In the genomic region with DNA sequence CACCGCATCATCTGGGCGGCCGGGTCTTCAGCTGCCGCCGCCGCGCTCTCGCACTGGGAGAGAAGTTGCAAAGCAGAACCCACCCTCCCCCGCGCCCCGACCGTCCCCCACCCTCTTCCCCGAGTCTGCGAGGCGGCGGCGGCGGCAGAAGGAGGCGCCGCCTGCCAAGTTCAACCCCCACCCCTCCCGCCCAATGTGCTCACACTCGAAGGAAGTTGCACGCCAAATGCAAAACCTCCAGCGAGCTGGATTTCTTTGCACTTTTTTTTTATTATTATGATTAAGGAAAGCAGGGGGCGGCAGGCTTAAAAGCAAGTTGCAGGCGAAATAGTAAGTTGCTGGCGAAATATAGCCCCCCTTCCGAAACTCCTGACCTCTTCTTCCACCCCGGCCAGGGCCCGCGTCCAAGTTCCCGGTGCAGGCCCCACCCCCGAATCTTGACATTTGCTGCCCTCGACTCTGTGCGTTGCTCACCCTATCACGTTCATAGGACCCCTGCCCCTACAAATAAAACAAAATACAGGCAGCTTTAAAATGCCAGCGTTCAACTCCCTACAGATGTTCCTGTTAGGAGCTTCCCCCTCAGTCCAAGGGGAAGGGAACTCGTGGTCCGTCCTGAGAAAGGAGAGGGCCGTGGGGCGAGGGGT, we compare ENCODE assay signal across 9 cellular contexts. TPM values are rescaled to one million over a fixed set of nuclear protein-coding genes. Genes with fewer than 3 reads are reported as not detected.
DNase-seq lines count a peak whose midpoint lies in the region; ATAC-seq, FAIRE-seq and TF ChIP-seq lines count a peak whose summit lies in the region.
"Had no signal": no experiment of that assay in that cellular context is flagged by ENCODE, and none has a peak within 500 bp of the region (broad histone marks: within the 10 kb centered on the region; RNA-seq: fewer than 3 reads in every experiment).

No MANE protein-coding gene starts in this region.

- H3K27ac ChIP-seq in CD4-positive, alpha-beta T cell (ENCODE audit: low read depth, low read length): peak overlapping the region; percentile 98

- no peak for TF ChIP-seq CTCF in CD4-positive, alpha-beta T cell (IDR thresholded peaks at IDR 0.05)
- TF ChIP-seq CTCF in fibroblast of the aortic adventitia (IDR thresholded peaks at IDR 0.05; ENCODE audit: insufficient read depth, low read length): peak; percentile 19
- no peak for TF ChIP-seq CTCF in nephron (IDR thresholded peaks at IDR 0.05; ENCODE audit: unreplicated experiment in 3 of 3)

- POLR2A ChIA-PET in CD4-positive, alpha-beta T cell (lab: Charles Lee): interaction anchor here (0.6 to 3.2 kb wide), 35 partner anchors 9 to 1768 kb away, joined by 3 to 250 read pairs (median 5); a partner anchor contains a TSS

- ATAC-seq in CD4-positive, alpha-beta T cell (ENCODE audit: poor library complexity): peak; percentile 46
- peak; percentile 18 for ATAC-seq in GM19452 (IDR thresholded peaks at IDR 0.05; ENCODE audit: unreplicated experiment)
- ATAC-seq in HG03571 (IDR thresholded peaks at IDR 0.05; ENCODE audit: unreplicated experiment): peak; percentile 16

- intact Hi-C loops in CD4-positive, alpha-beta T cell (cut with DNase I, micrococcal nuclease): loop anchor here (1.0 to 5.0 kb wide), 9 partner anchors 30 to 784 kb away; no protein-coding TSS in a partner anchor
- intact Hi-C loops in activated T-helper 2 cell treated with anti-CD3 and anti-CD28 coated beads, Interferon-gamma antibody, Interleukin-2, Interleukin-4, amounts not matched to agents 10 μg/mL and 5 μg/mL and 100 μg/mL, durations not matched to agents 14 hours and 24 hours and 36 hours (cut with micrococcal nuclease): loop anchor here (1.0 to 5.0 kb wide), 12 partner anchors 14 to 768 kb away; a partner anchor contains a TSS

- no peak for FAIRE-seq in RCC 7860 (lab: Jason Lieb, UNC)
- FAIRE-seq: colon had no signal

- no peaks in the 10 kb centered on the region for H3K27me3 ChIP-seq in CD4-positive, alpha-beta T cell (ENCODE audit: control insufficient read depth, insufficient read depth, low read length)

- no peaks in the 10 kb centered on the region for H3K9me3 Mint-ChIP-seq in CD4-positive, alpha-beta T cell
- peaks cover 7% of the 10 kb centered on the region for H3K9me3 Mint-ChIP-seq in activated T-helper 2 cell treated with anti-CD3 and anti-CD28 coated beads, Interferon-gamma antibody, Interleukin-2, Interleukin-4, amounts not matched to agents 10 μg/mL and 5 μg/mL and 100 μg/mL, durations not matched to agents 14 hours and 24 hours and 36 hours
- H3K9me3 Mint-ChIP-seq in nephron: peaks cover 4% of the 10 kb centered on the region
- H3K9me3 Mint-ChIP-seq in stimulated activated naive CD8-positive, alpha-beta T cell treated with anti-CD3 and anti-CD28 coated beads, Interleukin-15, Interleukin-2, amounts not matched to agents 100 ng/mL and 50 ng/mL, for 24 hours: no peaks in the 10 kb centered on the region

- no peaks in the 10 kb centered on the region for H3K27me3 Mint-ChIP-seq in CD4-positive, alpha-beta T cell
- no peaks in the 10 kb centered on the region for H3K27me3 Mint-ChIP-seq in activated T-helper 2 cell treated with anti-CD3 and anti-CD28 coated beads, Interferon-gamma antibody, Interleukin-2, Interleukin-4, amounts not matched to agents 10 μg/mL and 5 μg/mL and 100 μg/mL, durations not matched to agents 14 hours and 24 hours and 36 hours (ENCODE audit: low read depth)
- H3K27me3 Mint-ChIP-seq in nephron (ENCODE audit: low read depth): peaks cover 21% of the 10 kb centered on the region
- no peaks in the 10 kb centered on the region for H3K27me3 Mint-ChIP-seq in stimulated activated naive CD8-positive, alpha-beta T cell treated with anti-CD3 and anti-CD28 coated beads, Interleukin-15, Interleukin-2, amounts not matched to agents 100 ng/mL and 50 ng/mL, for 24 hours

- H3K9me3 ChIP-seq in CD4-positive, alpha-beta T cell (ENCODE audit: control insufficient read depth, low read length): no peaks in the 10 kb centered on the region

- H3K4me1 Mint-ChIP-seq in CD4-positive, alpha-beta T cell (ENCODE audit: low read depth): peaks cover 37% of the 10 kb centered on the region
- H3K4me1 Mint-ChIP-seq in activated T-helper 2 cell treated with anti-CD3 and anti-CD28 coated beads, Interferon-gamma antibody, Interleukin-2, Interleukin-4, amounts not matched to agents 10 μg/mL and 5 μg/mL and 100 μg/mL, durations not matched to agents 14 hours and 24 hours and 36 hours (ENCODE audit: low read depth): peaks cover 39% of the 10 kb centered on the region
- H3K4me1 Mint-ChIP-seq in nephron: peaks cover 28% of the 10 kb centered on the region
- peaks cover 41% of the 10 kb centered on the region for H3K4me1 Mint-ChIP-seq in stimulated activated naive CD8-positive, alpha-beta T cell treated with anti-CD3 and anti-CD28 coated beads, Interleukin-15, Interleukin-2, amounts not matched to agents 100 ng/mL and 50 ng/mL, for 24 hours (ENCODE audit: low read depth)

- CTCF ChIA-PET in CD4-positive, alpha-beta T cell (lab: Charles Lee): interaction anchor here (0.8 to 3.1 kb wide), 19 partner anchors 9 to 788 kb away, joined by 3 to 28 read pairs (median 6); no protein-coding TSS in a partner anchor

- peak overlapping the region; percentile 96 for H3K4me3 Mint-ChIP-seq in CD4-positive, alpha-beta T cell
- H3K4me3 Mint-ChIP-seq in activated T-helper 2 cell treated with anti-CD3 and anti-CD28 coated beads, Interferon-gamma antibody, Interleukin-2, Interleukin-4, amounts not matched to agents 10 μg/mL and 5 μg/mL and 100 μg/mL, durations not matched to agents 14 hours and 24 hours and 36 hours (ENCODE audit: low read depth): peak overlapping the region; percentile 88
- peak overlapping the region; percentile 90 to 95 (median 92) for H3K4me3 Mint-ChIP-seq in nephron
- peak overlapping the region; percentile 90 for H3K4me3 Mint-ChIP-seq in stimulated activated naive CD8-positive, alpha-beta T cell treated with anti-CD3 and anti-CD28 coated beads, Interleukin-15, Interleukin-2, amounts not matched to agents 100 ng/mL and 50 ng/mL, for 24 hours

- peak overlapping the region; percentile 98 for H3K27ac Mint-ChIP-seq in CD4-positive, alpha-beta T cell
- H3K27ac Mint-ChIP-seq in activated T-helper 2 cell treated with anti-CD3 and anti-CD28 coated beads, Interferon-gamma antibody, Interleukin-2, Interleukin-4, amounts not matched to agents 10 μg/mL and 5 μg/mL and 100 μg/mL, durations not matched to agents 14 hours and 24 hours and 36 hours: peak overlapping the region; percentile 97
- peak overlapping the region; percentile 100 for H3K27ac Mint-ChIP-seq in nephron
- peak overlapping the region; percentile 99 for H3K27ac Mint-ChIP-seq in stimulated activated naive CD8-positive, alpha-beta T cell treated with anti-CD3 and anti-CD28 coated beads, Interleukin-15, Interleukin-2, amounts not matched to agents 100 ng/mL and 50 ng/mL, for 24 hours

- H3K4me3 ChIP-seq in fibroblast of the aortic adventitia (ENCODE audit: low read depth, low read length): peak overlapping the region; percentile 73

- DNase-seq in CD4-positive, alpha-beta T cell: peak; percentile 64 to 77 (median 75)
- DNase-seq in RCC 7860 (ENCODE audit: low spot score) (peak; percentile 74), fibroblast of the aortic adventitia (ENCODE audit: low read depth) (peak; percentile 96)
- DNase-seq in activated T-helper 2 cell treated with anti-CD3 and anti-CD28 coated beads, Interferon-gamma antibody, Interleukin-2, Interleukin-4, amounts not matched to agents 10 μg/mL and 5 μg/mL and 100 μg/mL, durations not matched to agents 14 hours and 24 hours and 36 hours (ENCODE audit: low spot score): peak; percentile 68

- H3K36me3 Mint-ChIP-seq in CD4-positive, alpha-beta T cell (ENCODE audit: low read depth): peaks cover 39% of the 10 kb centered on the region
- peaks cover 39% of the 10 kb centered on the region for H3K36me3 Mint-ChIP-seq in activated T-helper 2 cell treated with anti-CD3 and anti-CD28 coated beads, Interferon-gamma antibody, Interleukin-2, Interleukin-4, amounts not matched to agents 10 μg/mL and 5 μg/mL and 100 μg/mL, durations not matched to agents 14 hours and 24 hours and 36 hours (ENCODE audit: low read depth)
- peaks cover 18% of the 10 kb centered on the region for H3K36me3 Mint-ChIP-seq in nephron (ENCODE audit: low read depth)
- H3K36me3 Mint-ChIP-seq in stimulated activated naive CD8-positive, alpha-beta T cell treated with anti-CD3 and anti-CD28 coated beads, Interleukin-15, Interleukin-2, amounts not matched to agents 100 ng/mL and 50 ng/mL, for 24 hours (ENCODE audit: low read depth): peaks cover 20% of the 10 kb centered on the region

RNA-seq across cellular contexts. Expression of a gene that starts 1.1 kb away (rescaled TPM):
- total RNA-seq in CD4-positive, alpha-beta T cell: 100 to 1,000 TPM; 168 to 191 TPM
- total RNA-seq in activated T-helper 2 cell treated with anti-CD3 and anti-CD28 coated beads, Interferon-gamma antibody, Interleukin-2, Interleukin-4, amounts not matched to agents 10 μg/mL and 5 μg/mL and 100 μg/mL, durations not matched to agents 14 hours and 24 hours and 36 hours: 51.3 and 52.0 TPM in 2 replicates
- 132 and 147 TPM in 2 replicates for total RNA-seq in fibroblast of the aortic adventitia (ENCODE audit: low replicate concordance)

Comparison
In these comparisons a context has a peak if more than half of its experiments do, and no peak if none do; other contexts are left out.
1. Peak in every context shown above with its lines: DNase-seq, ATAC-seq, H3K4me3 ChIP-seq and H3K27ac ChIP-seq.